In genomic region chr1:47192458-47193384, GRCh38 we compare ENCODE assay signal across 8 cellular contexts. TPM values are rescaled to one million over a fixed set of nuclear protein-coding genes. Genes with fewer than 3 reads are reported as not detected.
DNase-seq lines count a peak whose midpoint lies in the region; ATAC-seq, FAIRE-seq and TF ChIP-seq lines count a peak whose summit lies in the region.

No MANE protein-coding gene starts in this region.

- no peak overlapping the region for H3K4me2 ChIP-seq in KMS-11

- peak overlapping the region; percentile 8; the same call in 1 of the 2 replicates for H2AFZ ChIP-seq in KMS-11 (ENCODE audit: low read depth)

- intact Hi-C loops in tibial artery (cut with DNase I; ENCODE audit: low total_unique reads) = loop anchor here (10.0 kb wide), 1 partner anchor 232 kb away; no protein-coding TSS in a partner anchor

- H3K79me2 ChIP-seq in KMS-11 (ENCODE audit: insufficient read depth, low read depth) = no peaks in the 10 kb centered on the region

- H4K20me1 ChIP-seq in KMS-11 (ENCODE audit: insufficient read depth) = no peaks in the 10 kb centered on the region

- FAIRE-seq in frontal cortex (lab: Jason Lieb, UNC) = no peak

- no peaks in the 10 kb centered on the region for H3K9me3 ChIP-seq in tibial artery

- DNase-seq in Ammon's horn (ENCODE audit: low spot score) = peak; percentile 81
- DNase-seq in SHP77 (lab: John Stamatoyannopoulos, UW) = peak; percentile 28 to 41
- peak; percentile 46 for DNase-seq in activated effector memory CD4-positive, alpha-beta T cell treated with Interleukin-2 at 50 U/mL for 16 hours
- peak; percentile 31 to 74 for DNase-seq in frontal cortex (ENCODE audit: low spot score in 2 of 2)
- peak; percentile 17 for DNase-seq in occipital lobe (lab: John Stamatoyannopoulos, UW)
- peak; percentile 82 to 85 for DNase-seq in tibial artery

- H3K4me3 ChIP-seq in KMS-11 (IDR thresholded peaks at IDR 0.05; ENCODE audit: insufficient read depth, low read depth, low read length) = no peak overlapping the region
- H3K4me3 ChIP-seq in tibial artery = no peak overlapping the region

- H3K27me3 ChIP-seq in KMS-11 (ENCODE audit: insufficient read depth, low read depth) = no peaks in the 10 kb centered on the region
- peaks cover 0 to 3% of the 10 kb centered on the region in 2 donors for H3K27me3 ChIP-seq in tibial artery

- peak; percentile 98 for TF ChIP-seq CTCF in KMS-11 (conservative IDR thresholded peaks at IDR 0.05; ENCODE audit: low read depth, low read length)
- TF ChIP-seq CTCF in tibial artery (IDR thresholded peaks at IDR 0.05) = peak; percentile 87 to 92

- ATAC-seq in GM19043 (IDR thresholded peaks at IDR 0.05; ENCODE audit: low read depth, unreplicated experiment) = peak; percentile 59

- H3K4me1 ChIP-seq in KMS-11 (ENCODE audit: low read depth, poor library complexity, severe bottlenecking) = no peaks in the 10 kb centered on the region
- H3K4me1 ChIP-seq in tibial artery = peaks cover 6 to 43% (median 33%) of the 10 kb centered on the region in 4 donors

- no peak overlapping the region for H3K9ac ChIP-seq in KMS-11

- H3K36me3 ChIP-seq in KMS-11 (ENCODE audit: insufficient read depth) (no peaks in the 10 kb centered on the region), tibial artery (no peaks in the 10 kb centered on the region)

- H3K27ac ChIP-seq in KMS-11 (no peak overlapping the region), tibial artery (no peak overlapping the region)

RNA-seq across cellular contexts. Expression of gene PDZK1IP1, which starts 2.9 kb away (rescaled TPM):
- total RNA-seq in frontal cortex (not detected), occipital lobe (not detected)

RNA-seq across cellular contexts. Expression of gene TAL1, which starts 39.3 kb away (rescaled TPM):
- total RNA-seq in frontal cortex = 1.2 TPM
- 1.6 TPM for total RNA-seq in occipital lobe

RNA-seq across cellular contexts. Expression of gene CYP4A22, which starts 55.5 kb away (rescaled TPM):
- total RNA-seq in frontal cortex = not detected
- not detected for total RNA-seq in occipital lobe

Comparison
In these comparisons a context has a peak if more than half of its experiments do, and no peak if none do; other contexts are left out.
1. DNase-seq: peak in every context shown above with its lines; median percentile 84 in tibial artery; 81 in Ammon's horn; 52 in frontal cortex; 46 in activated effector memory CD4-positive, alpha-beta T cell treated with Interleukin-2 at 50 U/mL for 16 hours; 34 in SHP77; 17 in occipital lobe.